Comparison of ENCODE assay signal across 1 cellular context in the genomic region with DNA sequence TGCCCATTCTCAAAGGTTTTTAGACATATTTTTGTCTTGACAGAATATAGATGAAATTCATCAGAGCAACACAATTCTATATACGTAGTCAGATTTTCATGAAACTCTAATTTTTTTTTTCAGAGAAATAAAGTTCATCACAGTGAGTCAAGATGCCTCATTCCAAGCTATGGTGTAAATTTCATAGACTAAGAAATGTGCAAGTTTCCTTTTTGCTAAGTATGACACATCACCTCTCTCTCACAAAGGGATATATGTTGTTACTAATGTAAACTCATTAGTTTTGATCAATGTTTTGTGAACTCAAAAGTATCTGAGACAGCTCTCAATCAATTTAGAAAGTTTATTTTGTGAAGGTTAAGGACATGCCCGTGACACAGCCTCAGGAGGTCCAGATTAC.
TF ChIP-seq lines count a peak whose summit lies in the region.

No MANE protein-coding gene starts in this region.

TF ChIP-seq in SK-N-SH, 30 proteins besides CTCF, POLR2A, EP300 and RAD21 (continued from another document):
- TF ChIP-seq, protein P1, sequence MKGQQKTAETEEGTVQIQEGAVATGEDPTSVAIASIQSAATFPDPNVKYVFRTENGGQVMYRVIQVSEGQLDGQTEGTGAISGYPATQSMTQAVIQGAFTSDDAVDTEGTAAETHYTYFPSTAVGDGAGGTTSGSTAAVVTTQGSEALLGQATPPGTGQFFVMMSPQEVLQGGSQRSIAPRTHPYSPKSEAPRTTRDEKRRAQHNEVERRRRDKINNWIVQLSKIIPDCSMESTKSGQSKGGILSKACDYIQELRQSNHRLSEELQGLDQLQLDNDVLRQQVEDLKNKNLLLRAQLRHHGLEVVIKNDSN (IDR thresholded peaks at IDR 0.05; ENCODE audit: borderline replicate concordance, low read depth) = no peak
- TF ChIP-seq, protein P2, sequence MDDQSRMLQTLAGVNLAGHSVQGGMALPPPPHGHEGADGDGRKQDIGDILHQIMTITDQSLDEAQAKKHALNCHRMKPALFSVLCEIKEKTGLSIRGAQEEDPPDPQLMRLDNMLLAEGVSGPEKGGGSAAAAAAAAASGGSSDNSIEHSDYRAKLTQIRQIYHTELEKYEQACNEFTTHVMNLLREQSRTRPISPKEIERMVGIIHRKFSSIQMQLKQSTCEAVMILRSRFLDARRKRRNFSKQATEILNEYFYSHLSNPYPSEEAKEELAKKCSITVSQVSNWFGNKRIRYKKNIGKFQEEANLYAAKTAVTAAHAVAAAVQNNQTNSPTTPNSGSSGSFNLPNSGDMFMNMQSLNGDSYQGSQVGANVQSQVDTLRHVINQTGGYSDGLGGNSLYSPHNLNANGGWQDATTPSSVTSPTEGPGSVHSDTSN (IDR thresholded peaks at IDR 0.05) = peak; percentile 10; the same call in 1 of the 2 replicates
- TF ChIP-seq FOXM1 (IDR thresholded peaks at IDR 0.05; ENCODE audit: low read depth) (no peak), GATA2 (CRISPR knock-in tag; IDR thresholded peaks at IDR 0.05) (no peak), NFIC (IDR thresholded peaks at IDR 0.05; ENCODE audit: borderline replicate concordance) (no peak), TCF12 (IDR thresholded peaks at IDR 0.05) (peak; percentile 31; the same call in 1 of the 2 replicates)
TF ChIP-seq in SK-N-SH: peak in this region for 3.
